Comparison of ENCODE assay signal across 8 cellular contexts in the genomic region with DNA sequence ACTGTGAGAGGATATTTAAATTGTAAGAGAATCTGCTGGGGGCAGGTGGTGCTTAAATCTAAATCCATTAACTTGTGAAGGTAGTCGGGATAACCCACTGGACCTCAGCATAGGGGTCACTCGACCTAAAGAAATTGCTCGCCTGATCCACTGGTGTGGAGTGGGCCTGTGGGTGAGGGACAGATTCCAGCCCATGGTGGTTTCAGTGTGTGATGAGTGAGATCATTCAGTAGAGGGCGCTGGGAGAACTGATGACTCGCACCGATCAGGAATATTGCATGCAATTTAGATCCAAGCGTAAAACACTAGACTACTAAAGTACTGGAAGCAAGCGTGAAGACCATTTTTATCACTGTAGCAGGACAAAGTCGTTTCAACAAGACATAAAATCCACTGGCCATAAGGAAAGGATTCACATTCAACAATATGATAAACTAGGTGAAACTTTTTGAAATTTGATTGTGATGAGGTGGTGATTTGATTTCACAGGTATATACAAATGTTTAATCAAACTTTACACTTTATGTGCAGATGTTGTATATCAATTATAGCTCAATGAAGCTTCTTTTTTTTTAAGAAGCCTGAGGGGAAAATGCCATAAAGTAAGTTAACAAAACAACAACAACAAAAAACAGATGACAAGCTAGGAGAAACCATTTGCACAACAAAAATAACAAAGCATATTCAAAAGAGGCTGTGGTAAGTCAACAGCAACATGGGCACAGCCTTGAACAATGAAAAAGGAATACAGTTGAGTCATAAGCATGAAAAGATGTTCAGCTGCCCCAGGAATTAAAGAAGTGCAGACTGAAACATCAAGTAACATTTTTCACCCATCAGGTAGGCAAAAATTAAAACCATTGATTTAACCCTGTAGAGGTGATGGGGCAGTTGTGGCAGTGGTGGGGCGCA. TPM values are rescaled to one million over a fixed set of nuclear protein-coding genes. Genes with fewer than 3 reads are reported as not detected.
DNase-seq lines count a peak whose midpoint lies in the region; ATAC-seq and TF ChIP-seq lines count a peak whose summit lies in the region.

No MANE protein-coding gene starts in this region.

- DNase-seq in COLO668 (lab: John Stamatoyannopoulos, UW; ENCODE audit: unreplicated experiment) = peak; percentile 45
- DNase-seq in NCI-H526 treated with DMSO at 0.1 percent for 48 hours (lab: John Stamatoyannopoulos, UW) = peak; percentile 40
- peak; percentile 8 for DNase-seq in activated effector memory CD4-positive, alpha-beta T cell treated with Interleukin-2 at 50 U/mL for 16 hours
- DNase-seq in glomerular visceral epithelial cell (ENCODE audit: extremely low spot score) = peak; percentile 48
- no peak for DNase-seq in osteocyte (ENCODE audit: extremely low spot score, unreplicated experiment)

- no peaks in the 10 kb centered on the region for H3K27me3 Mint-ChIP-seq in osteocyte (ENCODE audit: unreplicated experiment)

- ATAC-seq in GM18873 (IDR thresholded peaks at IDR 0.05; ENCODE audit: low FRiP score, unreplicated experiment) (peak; percentile 73), HG03196 (IDR thresholded peaks at IDR 0.05; ENCODE audit: unreplicated experiment) (peak; percentile 68), HG03025 (IDR thresholded peaks at IDR 0.05; ENCODE audit: low FRiP score, unreplicated experiment) (no peak)

- H3K27ac Mint-ChIP-seq in osteocyte (ENCODE audit: unreplicated experiment) = no peak overlapping the region

- no peaks in the 10 kb centered on the region for H3K36me3 Mint-ChIP-seq in osteocyte (ENCODE audit: unreplicated experiment)

- H3K4me1 Mint-ChIP-seq in osteocyte (ENCODE audit: unreplicated experiment) = no peaks in the 10 kb centered on the region

- no peak overlapping the region for H3K4me3 Mint-ChIP-seq in osteocyte (ENCODE audit: unreplicated experiment)

- TF ChIP-seq CTCF in osteocyte (IDR thresholded peaks at IDR 0.05) = peak; percentile 82

- H3K9me3 Mint-ChIP-seq in osteocyte (ENCODE audit: unreplicated experiment) = no peaks in the 10 kb centered on the region

RNA-seq across cellular contexts. Expression of a gene that starts 7.5 kb away (rescaled TPM):
- 13.9 and 15.2 TPM in 2 replicates for total RNA-seq in osteocyte

RNA-seq across cellular contexts. Expression of a gene that starts 23.3 kb away (rescaled TPM):
- total RNA-seq in osteocyte = 0.43 and 0.55 TPM in 2 replicates

RNA-seq across cellular contexts. Expression of a gene that starts 38.7 kb away (rescaled TPM):
- total RNA-seq in osteocyte = 62.4 and 65.6 TPM in 2 replicates
